Comparison of ENCODE assay signal across 9 cellular contexts in the genomic region with DNA sequence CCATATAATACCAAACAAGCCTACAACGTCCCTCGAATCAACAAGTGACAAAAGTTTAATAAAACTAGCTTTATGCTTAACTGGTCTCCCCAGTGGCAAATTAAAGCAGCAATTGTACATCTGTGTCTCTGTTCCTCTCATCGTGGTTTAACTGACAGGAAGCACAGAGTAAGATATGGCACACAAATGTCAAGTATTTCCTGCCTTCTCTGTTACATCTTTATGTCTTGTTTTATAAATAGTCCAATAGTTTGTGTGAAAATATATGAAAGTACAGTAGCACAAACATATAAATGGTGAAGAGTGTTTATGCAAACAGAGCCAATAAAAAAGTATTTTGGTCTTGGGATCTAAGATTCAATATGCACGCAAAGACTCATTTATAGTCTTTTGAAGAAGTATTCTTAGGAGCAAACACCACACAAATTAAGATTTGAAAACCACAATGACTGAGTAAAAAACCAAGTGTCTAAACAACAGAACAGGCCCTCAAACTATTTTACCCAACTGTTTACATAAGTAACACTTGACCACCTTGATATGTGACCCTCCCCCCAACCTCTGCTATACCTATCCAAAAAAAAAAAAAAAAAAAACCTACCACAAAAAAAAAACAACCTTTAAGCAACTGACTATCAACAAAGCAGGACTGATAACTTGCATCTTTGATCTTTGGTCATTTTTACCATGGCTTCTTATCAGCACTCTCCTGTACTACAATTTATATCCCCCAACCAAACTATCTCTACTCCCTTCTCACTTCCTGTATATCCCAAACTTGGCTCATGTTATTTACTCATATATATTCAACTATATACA. TPM values are rescaled to one million over a fixed set of nuclear protein-coding genes. Genes with fewer than 3 reads are reported as not detected.
DNase-seq lines count a peak whose midpoint lies in the region; ATAC-seq, FAIRE-seq and TF ChIP-seq lines count a peak whose summit lies in the region.
"Had no signal": no experiment of that assay in that cellular context is flagged by ENCODE, and none has a peak within 500 bp of the region (broad histone marks: within the 10 kb centered on the region; RNA-seq: fewer than 3 reads in every experiment).

No MANE protein-coding gene starts in this region.

- FAIRE-seq in GM12892 (lab: Jason Lieb, UNC), result peak; percentile 94

- intact Hi-C loops in body of pancreas (cut with DNase I), result no loop called here
- intact Hi-C loops in lower leg skin (cut with DNase I; ENCODE audit: low total_unique reads), result no loop called here

- no peak for DNase-seq in GM12892 (ENCODE audit: insufficient read length)
- DNase-seq in H4 (ENCODE audit: low spot score), result peak; percentile 18
- DNase-seq in body of pancreas, result no peak
- DNase-seq in upper lobe of left lung, result no peak
- DNase-seq in GM19238 (ENCODE audit: insufficient read length, low spot score), result no peak
- no peak for DNase-seq in hippocampal formation (lab: John Stamatoyannopoulos, UW)
- no peak for DNase-seq in lower leg skin (ENCODE audit: low spot score in 2 of 2)
- DNase-seq: heart left ventricle had no signal

- peaks cover 94% of the 10 kb centered on the region for H3K79me2 ChIP-seq in Loucy (ENCODE audit: insufficient read depth, low read length)

- peak; percentile 43 for TF ChIP-seq POLR2A in GM12892 (IDR thresholded peaks at IDR 0.05; ENCODE audit: low read depth, low read length)
- no peak for TF ChIP-seq POLR2A in body of pancreas (IDR thresholded peaks at IDR 0.05)
- TF ChIP-seq POLR2A in upper lobe of left lung (IDR thresholded peaks at IDR 0.05), result no peak
- TF ChIP-seq POLR2A in lower leg skin (IDR thresholded peaks at IDR 0.05), result no peak

- TF ChIP-seq CTCF in Loucy (conservative IDR thresholded peaks at IDR 0.05; ENCODE audit: low read length), result no peak
- no peak for TF ChIP-seq CTCF in body of pancreas (IDR thresholded peaks at IDR 0.05)
- TF ChIP-seq CTCF in upper lobe of left lung (IDR thresholded peaks at IDR 0.05), result no peak
- TF ChIP-seq CTCF in lower leg skin (IDR thresholded peaks at IDR 0.05), result no peak

- H3K36me3 ChIP-seq in Loucy (ENCODE audit: insufficient read depth, low read length), result peaks cover 16% of the 10 kb centered on the region
- no peaks in the 10 kb centered on the region for H3K36me3 ChIP-seq in body of pancreas (replicated peaks in 1 of 2; ENCODE audit: insufficient read depth in 1 of 2, low read depth in 2 of 2)
- H3K36me3 ChIP-seq in upper lobe of left lung, result no peaks in the 10 kb centered on the region

- H2AFZ ChIP-seq in Loucy (ENCODE audit: low read length), result no peak overlapping the region

- whole genome bisulfite sequencing in body of pancreas, 2 donors, result 27 to 32% methylated on average over 4 of the region's 4 CpGs
- 19 to 31% methylated on average over 4 of the region's 4 CpGs for WGBS in upper lobe of left lung, 2 donors
- 36 to 42% methylated on average over 4 of the region's 4 CpGs for WGBS in lower leg skin, 2 donors

- peaks cover 19% of the 10 kb centered on the region for H3F3A ChIP-seq in Loucy (ENCODE audit: low read depth)

- ATAC-seq in body of pancreas (no peak), upper lobe of left lung (ENCODE audit: low FRiP score in 2 of 2) (peak in 1 of 2 donors; percentile 34)

- TF ChIP-seq EP300 in upper lobe of left lung (IDR thresholded peaks at IDR 0.05), result no peak

- H4K20me1 ChIP-seq in Loucy (ENCODE audit: insufficient read depth, low read length, poor library complexity, severe bottlenecking), result peaks cover 63% of the 10 kb centered on the region

- H3K4me1 ChIP-seq in Loucy (ENCODE audit: insufficient read depth, low read length, poor library complexity, severe bottlenecking) (peaks cover 69% of the 10 kb centered on the region), body of pancreas (peaks cover 75% of the 10 kb centered on the region), upper lobe of left lung (peaks cover 31 to 59% (median 44%) of the 10 kb centered on the region in 4 donors)

- H3K9me3 ChIP-seq in Loucy (ENCODE audit: insufficient read depth, low read depth, low read length), result no peaks in the 10 kb centered on the region
- no peaks in the 10 kb centered on the region for H3K9me3 ChIP-seq in body of pancreas
- no peaks in the 10 kb centered on the region for H3K9me3 ChIP-seq in upper lobe of left lung
- H3K9me3 ChIP-seq: heart left ventricle had no signal

- H3K4me2 ChIP-seq in Loucy (ENCODE audit: low read depth, low read length, poor library complexity, severe bottlenecking), result peak overlapping the region; percentile 92

- peak overlapping the region; percentile 96 for H3K4me3 ChIP-seq in Loucy (ENCODE audit: low read length, poor library complexity, severe bottlenecking)
- no peak overlapping the region for H3K4me3 ChIP-seq in body of pancreas
- H3K4me3 ChIP-seq in upper lobe of left lung, result no peak overlapping the region
- H3K4me3 ChIP-seq in lower leg skin (ENCODE audit: low read depth, poor library complexity, severe bottlenecking), result no peak overlapping the region

- H3K9me2 ChIP-seq in Loucy (replicated peaks; ENCODE audit: low read depth, low read length), result no peaks in the 10 kb centered on the region

- H3K27ac ChIP-seq in body of pancreas (peak overlapping the region in 3 of 4 donors; percentile 12 to 51 (median 18)), upper lobe of left lung (peak overlapping the region; percentile 3 to 49 (median 38))

- H3K9ac ChIP-seq in Loucy (ENCODE audit: low read depth, low read length, poor library complexity, severe bottlenecking), result peak overlapping the region; percentile 93

- H3K27me3 ChIP-seq in Loucy (ENCODE audit: insufficient read depth, low read length, poor library complexity, severe bottlenecking) (no peaks in the 10 kb centered on the region), body of pancreas (no peaks in the 10 kb centered on the region), upper lobe of left lung (no peaks in the 10 kb centered on the region)
- H3K27me3 ChIP-seq: heart left ventricle had no signal

RNA-seq across cellular contexts. Expression of a gene that starts 14.0 kb away (rescaled TPM):
- polyA plus RNA-seq in GM12892 (2012; ENCODE audit: missing spikeins), result 57.3 TPM
- total RNA-seq in H4 (2014; rRNA removed; shearing (Covaris generic)), result 17.3 and 18.1 TPM in 2 replicates
- total RNA-seq in body of pancreas (10 to 100 TPM; 40.5 to 61.7 TPM), upper lobe of left lung (100 to 1,000 TPM in 1 of 6 donors, 10 to 100 TPM in 5; 52.6 to 134 (median 78.6) TPM), lower leg skin (100 to 1,000 TPM; 112 to 137 (median 125) TPM)

RNA-seq across cellular contexts. Expression of a gene that starts 56.2 kb away (rescaled TPM):
- polyA plus RNA-seq in GM12892 (2012; ENCODE audit: missing spikeins), result 19.7 TPM
- 3.1 and 5.2 TPM in 2 replicates for total RNA-seq in H4 (2014; rRNA removed; shearing (Covaris generic))
- 1 to 10 TPM; 5.3 to 8.6 TPM for total RNA-seq in body of pancreas
- total RNA-seq in upper lobe of left lung, result 10 to 100 TPM in 2 of 6 donors, 1 to 10 TPM in 4; 7.0 to 18.3 (median 8.9) TPM
- total RNA-seq in lower leg skin, result 10 to 100 TPM in 2 of 4 donors, 1 to 10 TPM in 2; 7.2 to 11.2 (median 9.8) TPM
